Comparison of ENCODE assay signal across 21 cellular contexts in the genomic region with DNA sequence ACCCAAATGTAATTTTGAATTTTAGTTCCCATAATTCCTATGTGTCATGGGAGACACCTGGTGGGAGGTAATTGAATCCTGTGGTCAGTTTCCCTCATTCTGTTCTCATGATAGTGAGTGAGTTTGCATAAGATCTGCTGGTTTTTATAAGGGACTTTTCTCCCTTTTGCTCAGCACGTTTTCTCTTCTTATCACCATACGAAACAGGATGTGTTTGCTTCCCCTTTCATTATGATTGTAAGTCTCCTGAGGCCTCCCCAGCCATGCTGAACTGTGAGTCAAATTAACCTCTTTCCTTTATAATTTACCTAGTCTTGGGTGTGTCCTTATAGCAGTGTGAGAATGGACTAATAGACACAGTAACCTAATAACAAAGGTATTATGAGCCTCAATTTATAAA.
"Had no signal": no experiment of that assay in that cellular context is flagged by ENCODE, and none has a peak within 500 bp of the region (broad histone marks: within the 10 kb centered on the region; RNA-seq: fewer than 3 reads in every experiment).

No MANE protein-coding gene starts in this region.

- H3K27ac Mint-ChIP-seq: activated naive CD8-positive, alpha-beta T cell; dendritic cell treated with granulocyte-macrophage colony-stimulating factor and Interleukin-4, amounts not matched to agents 40 ng/mL and 50 ng/mL, for 4 days; nephron; WTC11 had no signal

- H3K4me3 Mint-ChIP-seq: activated naive CD8-positive, alpha-beta T cell; central memory CD8-positive, alpha-beta T cell; dendritic cell treated with granulocyte-macrophage colony-stimulating factor and Interleukin-4, amounts not matched to agents 40 ng/mL and 50 ng/mL, for 4 days; nephron; WTC11 had no signal

- ATAC-seq: foreskin keratinocyte, heart right ventricle, left lobe of liver, lower lobe of right lung, right cardiac atrium, WTC11 had no signal

- DNase-seq: activated CD4-positive, alpha-beta T cell treated with anti-CD3 and anti-CD28 coated beads, Interleukin-2, amount 50 U/mL, for 4 hours; activated effector memory CD4-positive, alpha-beta T cell treated with Interleukin-2 at 50 U/mL for 16 hours; activated naive CD4-positive, alpha-beta T cell treated with Interleukin-2 at 50 U/mL for 16 hours; anterior cingulate cortex; foreskin keratinocyte; heart right ventricle; kidney glomerular epithelial cell; lower lobe of right lung; mesendoderm; posterior cingulate gyrus; right cardiac atrium; stimulated activated CD4-positive, alpha-beta T cell treated with anti-CD3 and anti-CD28 coated beads, Interleukin-15, amount 100 ng/mL, for 24 hours; stimulated activated CD4-positive, alpha-beta T cell treated with anti-CD3 and anti-CD28 coated beads, Interleukin-2, amount 100 ng/mL, for 24 hours; stimulated activated naive CD4-positive, alpha-beta T cell; transverse colon had no signal

- H3K4me1 Mint-ChIP-seq: central memory CD8-positive, alpha-beta T cell; nephron; WTC11 had no signal

- H3K27me3 Mint-ChIP-seq: dendritic cell treated with granulocyte-macrophage colony-stimulating factor and Interleukin-4, amounts not matched to agents 40 ng/mL and 50 ng/mL, for 4 days had no signal

- H3K36me3 Mint-ChIP-seq: activated naive CD8-positive, alpha-beta T cell had no signal

- H3K9me3 Mint-ChIP-seq: central memory CD8-positive, alpha-beta T cell had no signal
